Comparison of ENCODE assay signal across 7 cellular contexts in genomic region chr1:152214911-152215310, GRCh38. TPM values are rescaled to one million over a fixed set of nuclear protein-coding genes. Genes with fewer than 3 reads are reported as not detected.
"Had no signal": no experiment of that assay in that cellular context is flagged by ENCODE, and none has a peak within 500 bp of the region (broad histone marks: within the 10 kb centered on the region; RNA-seq: fewer than 3 reads in every experiment).

No MANE protein-coding gene starts in this region.

RNA-seq across cellular contexts. Expression of gene HRNR, which starts 9.1 kb away (rescaled TPM):
- total RNA-seq: K562, M059J, PC-3, Peyer's patch, Right ventricle myocardium superior had no signal
- polyA plus RNA-seq: K562, SK-N-SH had no signal

RNA-seq across cellular contexts. Expression of gene RPTN, which starts 55.9 kb away (rescaled TPM):
- total RNA-seq: K562, M059J, PC-3, Peyer's patch, Right ventricle myocardium superior, SJSA1 had no signal
- polyA plus RNA-seq: K562, SK-N-SH had no signal
